ENCODE assay signal across 8 cellular contexts in the genomic region with DNA sequence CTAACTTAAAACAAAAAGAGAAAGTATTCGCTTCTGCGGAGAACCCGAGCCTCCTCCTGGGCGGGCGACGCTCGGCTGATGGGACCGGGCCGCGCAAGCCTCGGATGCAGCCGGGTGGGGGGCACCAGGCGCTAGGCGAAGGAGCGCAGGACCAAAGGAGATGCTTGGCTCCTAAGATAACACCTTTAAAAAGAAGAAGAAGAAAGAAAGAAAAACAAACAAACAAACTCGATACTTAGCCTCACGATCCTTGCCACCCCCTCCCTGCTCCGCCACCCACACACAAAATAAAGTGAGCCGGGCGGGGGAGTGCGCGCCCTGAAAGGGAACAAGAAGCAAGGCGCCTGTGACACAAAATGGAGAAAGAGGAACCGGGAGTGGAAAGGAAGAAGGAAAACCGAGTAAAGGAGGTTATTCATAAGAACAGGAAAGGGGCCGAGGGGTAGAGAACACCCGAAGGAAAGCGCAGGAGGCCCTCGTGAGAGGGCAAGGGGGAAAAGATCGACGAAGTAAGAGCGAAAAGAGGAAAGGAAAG. TPM values are rescaled to one million over a fixed set of nuclear protein-coding genes. Genes with fewer than 3 reads are reported as not detected.
A peak's percentile ranks its signal among the peaks of the same experiment; 100 is the strongest.
DNase-seq lines count a peak whose midpoint lies in the region; ATAC-seq and FAIRE-seq lines count a peak whose summit lies in the region.

No MANE protein-coding gene starts in this region.

- peak overlapping the region; percentile 63 for H3K4me3 ChIP-seq in esophagus (ENCODE audit: low read depth in 1 of 2, low read length in 2 of 2)
- peak overlapping the region; percentile 75 for H3K4me3 ChIP-seq in mucosa of stomach (ENCODE audit: low read length)

- H3K9me3 ChIP-seq in esophagus (ENCODE audit: control insufficient read depth in 2 of 2, insufficient read depth in 1 of 2, low read depth in 1 of 2, low read length in 1 of 2), result no peaks in the 10 kb centered on the region
- no peaks in the 10 kb centered on the region for H3K9me3 ChIP-seq in mucosa of stomach (ENCODE audit: control insufficient read depth, low read length)

- peak overlapping the region; percentile 99 for H3K9ac ChIP-seq in mucosa of stomach (ENCODE audit: low read length)

- WGBS in esophagus, 2 donors, result 0% methylated on average over 32 of the region's 32 CpGs

- FAIRE-seq in GM18507 (lab: Jason Lieb, UNC), result peak; percentile 86

- ATAC-seq in HG02870 (IDR thresholded peaks at IDR 0.05; ENCODE audit: unreplicated experiment), result peak; percentile 53

- no peaks in the 10 kb centered on the region for H3K27me3 ChIP-seq in esophagus (ENCODE audit: control insufficient read depth in 1 of 2, insufficient read depth in 2 of 2, low read length in 2 of 2)
- peaks cover 16% of the 10 kb centered on the region for H3K27me3 ChIP-seq in mucosa of stomach (ENCODE audit: control insufficient read depth, insufficient read depth, low read length)

- H3K27ac ChIP-seq in esophagus (ENCODE audit: low read depth in 2 of 2, low read length in 1 of 2), result peak overlapping the region; percentile 85 to 86

- H3K36me3 ChIP-seq in esophagus (ENCODE audit: control insufficient read depth in 2 of 2, insufficient read depth in 2 of 2, low read length in 1 of 2) (no peaks in the 10 kb centered on the region), mucosa of stomach (ENCODE audit: control insufficient read depth, insufficient read depth, low read length) (no peaks in the 10 kb centered on the region)

- no peaks in the 10 kb centered on the region for H3K4me1 ChIP-seq in esophagus (ENCODE audit: control insufficient read depth in 2 of 2, insufficient read depth in 2 of 2, low read length in 1 of 2)
- H3K4me1 ChIP-seq in mucosa of stomach (ENCODE audit: control insufficient read depth, insufficient read depth, low read length), result peaks cover 9% of the 10 kb centered on the region

- DNase-seq in GM18507 (ENCODE audit: extremely low spot score, insufficient read length, low read depth) (no peak), NCI-H526 treated with DMSO at 0.1 percent for 48 hours (lab: John Stamatoyannopoulos, UW) (peak; percentile 19), activated T-cell treated with anti-CD3 and anti-CD28 coated beads for 24 hours (ENCODE audit: low read depth) (peak; percentile 55), NCI-H1930 (lab: John Stamatoyannopoulos, UW) (no peak)
- peak; percentile 27 for DNase-seq in stimulated activated CD8-positive, alpha-beta memory T cell treated with anti-CD3 and anti-CD28 coated beads, Interleukin-7, amount 100 ng/mL, for 24 hours (ENCODE audit: low read depth)

RNA-seq across cellular contexts. Expression of gene EBLN1, which starts 34.0 kb away (rescaled TPM):
- polyA plus RNA-seq in esophagus, result not detected

Comparison
In these comparisons a context has a peak if more than half of its experiments do, and no peak if none do; other contexts are left out.
1. DNase-seq: peak in NCI-H526 treated with DMSO at 0.1 percent for 48 hours (single experiment), activated T-cell treated with anti-CD3 and anti-CD28 coated beads for 24 hours (single experiment) and stimulated activated CD8-positive, alpha-beta memory T cell treated with anti-CD3 and anti-CD28 coated beads, Interleukin-7, amount 100 ng/mL, for 24 hours (single experiment); none in GM18507 (single experiment) and NCI-H1930 (0 of 2).